ENCODE assay signal across 1 cellular context in genomic region chr1:44263191-44263944, GRCh38.
TF ChIP-seq lines count a peak whose summit lies in the region.

No MANE protein-coding gene starts in this region.

TF ChIP-seq in WTC11, 78 proteins besides CTCF, POLR2A, EP300 and RAD21:
- TF ChIP-seq GABPB1 (CRISPR knock-in tag; IDR thresholded peaks at IDR 0.05) (no peak), ZBTB43 (CRISPR knock-in tag; IDR thresholded peaks at IDR 0.05) (no peak), ZNF396 (CRISPR knock-in tag; IDR thresholded peaks at IDR 0.05; ENCODE audit: borderline replicate concordance) (no peak), SMAD3 (CRISPR knock-in tag; IDR thresholded peaks at IDR 0.05; ENCODE audit: borderline replicate concordance) (no peak), ZNF219 (CRISPR knock-in tag; IDR thresholded peaks at IDR 0.05; ENCODE audit: borderline replicate concordance) (no peak)
